Comparison of ENCODE assay signal across 14 cellular contexts in genomic region chr20:62032606-62033368, GRCh38. TPM values are rescaled to one million over a fixed set of nuclear protein-coding genes. Genes with fewer than 3 reads are reported as not detected.
DNase-seq lines count a peak whose midpoint lies in the region; ATAC-seq, FAIRE-seq and TF ChIP-seq lines count a peak whose summit lies in the region.
"Had no signal": no experiment of that assay in that cellular context is flagged by ENCODE, and none has a peak within 500 bp of the region (broad histone marks: within the 10 kb centered on the region; RNA-seq: fewer than 3 reads in every experiment).

No MANE protein-coding gene starts in this region.

- H3K36me3 ChIP-seq in CD4-positive, alpha-beta memory T cell (ENCODE audit: insufficient read depth, low read length), result no peaks in the 10 kb centered on the region
- no peaks in the 10 kb centered on the region for H3K36me3 ChIP-seq in kidney (ENCODE audit: control insufficient read depth in 1 of 2, insufficient read depth in 2 of 2, low read length in 2 of 2)
- H3K36me3 ChIP-seq: Peyer's patch had no signal

- TF ChIP-seq CTCF in AG10803 (conservative IDR thresholded peaks at IDR 0.05; ENCODE audit: low read length), result no peak
- no peak for TF ChIP-seq CTCF in activated CD8-positive, alpha-beta T cell treated with anti-CD3 and anti-CD28 coated beads for 36 hours (IDR thresholded peaks at IDR 0.05)
- TF ChIP-seq CTCF in kidney (IDR thresholded peaks at IDR 0.05; ENCODE audit: borderline replicate concordance, extremely low read depth, insufficient read depth), result no peak

- H3K9me3 Mint-ChIP-seq in CD4-positive, alpha-beta memory T cell, result no peaks in the 10 kb centered on the region
- no peaks in the 10 kb centered on the region for H3K9me3 Mint-ChIP-seq in activated CD8-positive, alpha-beta T cell treated with anti-CD3 and anti-CD28 coated beads for 36 hours
- H3K9me3 Mint-ChIP-seq in activated T-helper 1 cell treated with anti-CD3 and anti-CD28 coated beads, Interleukin-12 subunit alpha, Interleukin-12 subunit beta, Interleukin-2, Interleukin-4 antibody, amounts not matched to agents 30 ng/mL and 10 ng/mL and 1 ng/mL, durations not matched to agents 14 hours and 24 hours and 36 hours, result no peaks in the 10 kb centered on the region

- no peak for FAIRE-seq in kidney (lab: Jason Lieb, UNC)

- intact Hi-C loops in CD4-positive, alpha-beta memory T cell (cut with micrococcal nuclease), result no loop called here
- intact Hi-C loops in activated CD8-positive, alpha-beta T cell treated with anti-CD3 and anti-CD28 coated beads for 36 hours (cut with micrococcal nuclease), result no loop called here
- intact Hi-C loops in kidney (cut with DNase I), result no loop called here
- intact Hi-C loops in activated T-helper 1 cell treated with anti-CD3 and anti-CD28 coated beads, Interleukin-12 subunit alpha, Interleukin-12 subunit beta, Interleukin-2, Interleukin-4 antibody, amounts not matched to agents 30 ng/mL and 10 ng/mL and 1 ng/mL, durations not matched to agents 14 hours and 24 hours and 36 hours (cut with micrococcal nuclease), result no loop called here

- POLR2A ChIA-PET in CD4-positive, alpha-beta memory T cell (lab: Charles Lee; ENCODE audit: partially characterized antibody), result interaction anchor here (0.7 to 4.3 kb wide), 3 partner anchors 33 to 619 kb away, joined by 3 to 22 read pairs (median 3); partner anchors contain the start of gene TAF4
- POLR2A ChIA-PET in activated CD8-positive, alpha-beta T cell treated with anti-CD3 and anti-CD28 coated beads for 36 hours (lab: Charles Lee), result interaction anchor here (1.1 to 1.9 kb wide), 3 partner anchors 31 to 89 kb away, joined by 4 to 6 read pairs (median 5); partner anchors contain the start of gene LSM14B

- H3K4me1 ChIP-seq in CD4-positive, alpha-beta memory T cell (ENCODE audit: insufficient read depth, low read length), result peaks cover 35% of the 10 kb centered on the region
- H3K4me1 ChIP-seq in kidney (ENCODE audit: control insufficient read depth in 1 of 2, insufficient read depth in 1 of 2, low read depth in 1 of 2, low read length in 2 of 2), result peaks cover 6 to 9% of the 10 kb centered on the region in 2 donors

- peaks cover 43 to 73% (median 52%) of the 10 kb centered on the region in 4 donors for H3K4me1 Mint-ChIP-seq in CD4-positive, alpha-beta memory T cell
- peaks cover 46% of the 10 kb centered on the region for H3K4me1 Mint-ChIP-seq in activated CD8-positive, alpha-beta T cell treated with anti-CD3 and anti-CD28 coated beads for 36 hours (ENCODE audit: low read depth)
- H3K4me1 Mint-ChIP-seq in activated T-helper 1 cell treated with anti-CD3 and anti-CD28 coated beads, Interleukin-12 subunit alpha, Interleukin-12 subunit beta, Interleukin-2, Interleukin-4 antibody, amounts not matched to agents 30 ng/mL and 10 ng/mL and 1 ng/mL, durations not matched to agents 14 hours and 24 hours and 36 hours (ENCODE audit: low read depth), result peaks cover 28% of the 10 kb centered on the region

- H3K27ac ChIP-seq in CD4-positive, alpha-beta memory T cell (ENCODE audit: low read depth, low read length), result no peak overlapping the region
- no peak overlapping the region for H3K27ac ChIP-seq in kidney (ENCODE audit: low read depth in 2 of 2, low read length in 2 of 2)
- H3K27ac ChIP-seq: skin epidermis had no signal

- DNase-seq in AG10803 (ENCODE audit: low read depth) (peak; percentile 40), kidney (peak; percentile 42), NCI-H524 (lab: John Stamatoyannopoulos, UW) (no peak)
- DNase-seq in CD4-positive, alpha-beta memory T cell, result no peak
- no peak for DNase-seq in activated CD8-positive, alpha-beta T cell treated with anti-CD3 and anti-CD28 coated beads for 36 hours
- DNase-seq in activated T-helper 1 cell treated with anti-CD3 and anti-CD28 coated beads, Interleukin-12 subunit alpha, Interleukin-12 subunit beta, Interleukin-2, Interleukin-4 antibody, amounts not matched to agents 30 ng/mL and 10 ng/mL and 1 ng/mL, durations not matched to agents 14 hours and 24 hours and 36 hours (ENCODE audit: low spot score), result no peak
- DNase-seq: activated CD4-positive, alpha-beta T cell treated with anti-CD3 and anti-CD28 coated beads, Interleukin-2, amount 10 ng/mL, durations not matched to agents 7 days and 5 days; cerebellar nuclear complex; NCI-H446 treated with DMSO at 0.1 percent for 48 hours; Peyer's patch had no signal

- H3K27me3 ChIP-seq in CD4-positive, alpha-beta memory T cell (ENCODE audit: insufficient read depth, low read length), result no peaks in the 10 kb centered on the region
- H3K27me3 ChIP-seq: Peyer's patch had no signal

- H3K9ac ChIP-seq in kidney (ENCODE audit: low read length in 2 of 2), result no peak overlapping the region

- no peaks in the 10 kb centered on the region for H3K36me3 Mint-ChIP-seq in CD4-positive, alpha-beta memory T cell
- H3K36me3 Mint-ChIP-seq in activated CD8-positive, alpha-beta T cell treated with anti-CD3 and anti-CD28 coated beads for 36 hours (ENCODE audit: low read depth), result no peaks in the 10 kb centered on the region
- H3K36me3 Mint-ChIP-seq in activated T-helper 1 cell treated with anti-CD3 and anti-CD28 coated beads, Interleukin-12 subunit alpha, Interleukin-12 subunit beta, Interleukin-2, Interleukin-4 antibody, amounts not matched to agents 30 ng/mL and 10 ng/mL and 1 ng/mL, durations not matched to agents 14 hours and 24 hours and 36 hours (ENCODE audit: low read depth), result no peaks in the 10 kb centered on the region

- H3K4me3 ChIP-seq in AG10803 (ENCODE audit: low read length) (no peak overlapping the region), kidney (ENCODE audit: low read length in 2 of 2) (no peak overlapping the region)
- H3K4me3 ChIP-seq in CD4-positive, alpha-beta memory T cell (ENCODE audit: low read length in 2 of 2), result no peak overlapping the region
- H3K4me3 ChIP-seq: Peyer's patch, skin epidermis had no signal

- H3K27me3 Mint-ChIP-seq in CD4-positive, alpha-beta memory T cell, result no peaks in the 10 kb centered on the region
- no peaks in the 10 kb centered on the region for H3K27me3 Mint-ChIP-seq in activated CD8-positive, alpha-beta T cell treated with anti-CD3 and anti-CD28 coated beads for 36 hours
- no peaks in the 10 kb centered on the region for H3K27me3 Mint-ChIP-seq in activated T-helper 1 cell treated with anti-CD3 and anti-CD28 coated beads, Interleukin-12 subunit alpha, Interleukin-12 subunit beta, Interleukin-2, Interleukin-4 antibody, amounts not matched to agents 30 ng/mL and 10 ng/mL and 1 ng/mL, durations not matched to agents 14 hours and 24 hours and 36 hours (ENCODE audit: insufficient read depth)
- H3K27me3 Mint-ChIP-seq: activated CD4-positive, alpha-beta T cell treated with anti-CD3 and anti-CD28 coated beads, Interleukin-2, amount 10 ng/mL, durations not matched to agents 7 days and 5 days had no signal

- CTCF ChIA-PET in CD4-positive, alpha-beta memory T cell (lab: Charles Lee; ENCODE audit: partially characterized antibody), result interaction anchor here (1.0 to 1.3 kb wide), 4 partner anchors 21 to 124 kb away, joined by 3 to 5 read pairs (median 3); no protein-coding TSS in a partner anchor
- CTCF ChIA-PET in activated CD8-positive, alpha-beta T cell treated with anti-CD3 and anti-CD28 coated beads for 36 hours (lab: Charles Lee), result interaction anchor here (1.3 kb wide), 1 partner anchor 105 kb away, joined by 3 read pairs; no protein-coding TSS in a partner anchor

- peak overlapping the region in 3 of 8 donors; percentile 22 to 31 (median 24) for H3K4me3 Mint-ChIP-seq in CD4-positive, alpha-beta memory T cell
- H3K4me3 Mint-ChIP-seq in activated CD8-positive, alpha-beta T cell treated with anti-CD3 and anti-CD28 coated beads for 36 hours, result no peak overlapping the region
- H3K4me3 Mint-ChIP-seq in activated T-helper 1 cell treated with anti-CD3 and anti-CD28 coated beads, Interleukin-12 subunit alpha, Interleukin-12 subunit beta, Interleukin-2, Interleukin-4 antibody, amounts not matched to agents 30 ng/mL and 10 ng/mL and 1 ng/mL, durations not matched to agents 14 hours and 24 hours and 36 hours, result no peak overlapping the region
- H3K4me3 Mint-ChIP-seq: activated CD4-positive, alpha-beta T cell treated with anti-CD3 and anti-CD28 coated beads, Interleukin-2, amount 10 ng/mL, durations not matched to agents 7 days and 5 days; T-helper 1 cell treated with Interleukin-12 subunit alpha and Interleukin-12 subunit beta and Interleukin-4 antibody, amounts not matched to agents 30 μg/mL and 1 μg/mL, for 36 hours had no signal

- H3K9me3 ChIP-seq in CD4-positive, alpha-beta memory T cell (ENCODE audit: control insufficient read depth in 1 of 2, low read length in 2 of 2), result no peaks in the 10 kb centered on the region
- no peaks in the 10 kb centered on the region for H3K9me3 ChIP-seq in kidney (ENCODE audit: control insufficient read depth in 1 of 2, low read length in 2 of 2)
- H3K9me3 ChIP-seq: Peyer's patch had no signal

- ATAC-seq in activated CD8-positive, alpha-beta T cell treated with anti-CD3 and anti-CD28 coated beads for 36 hours, result peak; percentile 28
- ATAC-seq in HG03196 (IDR thresholded peaks at IDR 0.05; ENCODE audit: unreplicated experiment), result no peak
- no peak for ATAC-seq in HG02938 (IDR thresholded peaks at IDR 0.05; ENCODE audit: unreplicated experiment)

- peak overlapping the region; percentile 67 to 95 (median 83) for H3K27ac Mint-ChIP-seq in CD4-positive, alpha-beta memory T cell
- H3K27ac Mint-ChIP-seq in activated CD8-positive, alpha-beta T cell treated with anti-CD3 and anti-CD28 coated beads for 36 hours, result peak overlapping the region; percentile 19
- H3K27ac Mint-ChIP-seq in activated T-helper 1 cell treated with anti-CD3 and anti-CD28 coated beads, Interleukin-12 subunit alpha, Interleukin-12 subunit beta, Interleukin-2, Interleukin-4 antibody, amounts not matched to agents 30 ng/mL and 10 ng/mL and 1 ng/mL, durations not matched to agents 14 hours and 24 hours and 36 hours, result no peak overlapping the region

RNA-seq across cellular contexts. Expression of gene TAF4, which starts 32.9 kb away (rescaled TPM):
- total RNA-seq in CD4-positive, alpha-beta memory T cell, result 10 to 100 TPM; 32.7 to 33.1 TPM
- polyA plus RNA-seq in CD4-positive, alpha-beta memory T cell, result 1 to 10 TPM in 1 of 2 donors, under 1 TPM in 1; 0.54 to 2.3 TPM
- 10 to 100 TPM; 14.1 to 15.9 TPM for total RNA-seq in activated CD8-positive, alpha-beta T cell treated with anti-CD3 and anti-CD28 coated beads for 36 hours
- total RNA-seq in kidney, result 18.4 TPM
- polyA plus RNA-seq in kidney (ENCODE audit: insufficient read depth, low read depth, low replicate concordance), result 3.7 TPM
- total RNA-seq in activated T-helper 1 cell treated with anti-CD3 and anti-CD28 coated beads, Interleukin-12 subunit alpha, Interleukin-12 subunit beta, Interleukin-2, Interleukin-4 antibody, amounts not matched to agents 30 ng/mL and 10 ng/mL and 1 ng/mL, durations not matched to agents 14 hours and 24 hours and 36 hours, result 26.3 and 28.3 TPM in 2 replicates

Comparison
In these comparisons a context has a peak if more than half of its experiments do, and no peak if none do; other contexts are left out.
1. DNase-seq: peak in AG10803 (single experiment) and kidney (single experiment); none in CD4-positive, alpha-beta memory T cell (0 of 5), activated CD8-positive, alpha-beta T cell treated with anti-CD3 and anti-CD28 coated beads for 36 hours (single experiment), NCI-H524 (0 of 2) and activated T-helper 1 cell treated with anti-CD3 and anti-CD28 coated beads, Interleukin-12 subunit alpha, Interleukin-12 subunit beta, Interleukin-2, Interleukin-4 antibody, amounts not matched to agents 30 ng/mL and 10 ng/mL and 1 ng/mL, durations not matched to agents 14 hours and 24 hours and 36 hours (single experiment).